ENCODE assay signal across 19 cellular contexts in genomic region chr6:106847116-106847515, GRCh38.
DNase-seq lines count a peak whose midpoint lies in the region; ATAC-seq lines count a peak whose summit lies in the region.
"Had no signal": no experiment of that assay in that cellular context is flagged by ENCODE, and none has a peak within 500 bp of the region (broad histone marks: within the 10 kb centered on the region; RNA-seq: fewer than 3 reads in every experiment).

No MANE protein-coding gene starts in this region.

- CTCF ChIA-PET in activated CD8-positive, alpha-beta memory T cell treated with anti-CD3 and anti-CD28 coated beads, Interleukin-2, amount 10 ng/mL, durations not matched to agents 7 days and 5 days (lab: Charles Lee) = no interaction called here
- CTCF ChIA-PET in CD4-positive, alpha-beta memory T cell (lab: Charles Lee; ENCODE audit: partially characterized antibody) = no interaction called here

- H3K4me3 ChIP-seq in CD4-positive, alpha-beta memory T cell (ENCODE audit: low read length in 2 of 2) = no peak overlapping the region
- H3K4me3 ChIP-seq: neural progenitor cell had no signal

- DNase-seq in NOMO-1 treated with DMSO at 0.1 percent for 48 hours (lab: John Stamatoyannopoulos, UW; ENCODE audit: unreplicated experiment) = peak; percentile 42
- DNase-seq in NOMO-1 treated with dmso at 0.1 percent for 144 hours (lab: John Stamatoyannopoulos, UW; ENCODE audit: unreplicated experiment) = no peak
- peak; percentile 4 for DNase-seq in RPMI8226
- no peak for DNase-seq in NCI-H187 (lab: John Stamatoyannopoulos, UW)
- no peak for DNase-seq in activated CD8-positive, alpha-beta memory T cell treated with anti-CD3 and anti-CD28 coated beads, Interleukin-2, amount 10 ng/mL, durations not matched to agents 7 days and 5 days
- DNase-seq in CD4-positive, alpha-beta memory T cell = no peak
- DNase-seq: 8988T, activated gamma-delta T cell treated with Interleukin-2 at 50 U/mL for 16 hours, immature natural killer cell, mesenchymal stem cell, NCI-H1092 treated with DMSO at 0.1 percent for 48 hours had no signal

- no peak overlapping the region for H3K4me3 Mint-ChIP-seq in activated CD8-positive, alpha-beta memory T cell treated with anti-CD3 and anti-CD28 coated beads, Interleukin-2, amount 10 ng/mL, durations not matched to agents 7 days and 5 days
- no peak overlapping the region for H3K4me3 Mint-ChIP-seq in CD4-positive, alpha-beta memory T cell
- H3K4me3 Mint-ChIP-seq: CD14-positive monocyte, immature natural killer cell, neural progenitor cell, WTC11 had no signal

- POLR2A ChIA-PET in CD4-positive, alpha-beta memory T cell (lab: Charles Lee; ENCODE audit: partially characterized antibody) = no interaction called here

- H3K4me1 Mint-ChIP-seq in activated CD8-positive, alpha-beta memory T cell treated with anti-CD3 and anti-CD28 coated beads, Interleukin-2, amount 10 ng/mL, durations not matched to agents 7 days and 5 days = no peaks in the 10 kb centered on the region
- H3K4me1 Mint-ChIP-seq in CD4-positive, alpha-beta memory T cell = no peaks in the 10 kb centered on the region
- H3K4me1 Mint-ChIP-seq: immature natural killer cell, neural progenitor cell had no signal

- no peak overlapping the region for H3K27ac ChIP-seq in CD4-positive, alpha-beta memory T cell (ENCODE audit: low read depth, low read length)
- H3K27ac ChIP-seq: epithelial cell of prostate, neural progenitor cell had no signal

- ATAC-seq in HG02885 (IDR thresholded peaks at IDR 0.05; ENCODE audit: poor library complexity, unreplicated experiment) (peak; percentile 40), GM19397 (IDR thresholded peaks at IDR 0.05; ENCODE audit: unreplicated experiment) (no peak)
- no peak for ATAC-seq in activated CD8-positive, alpha-beta memory T cell treated with anti-CD3 and anti-CD28 coated beads, Interleukin-2, amount 10 ng/mL, durations not matched to agents 7 days and 5 days
- ATAC-seq: HepG2, right cardiac atrium, WTC11 had no signal

- H3K36me3 Mint-ChIP-seq in activated CD8-positive, alpha-beta memory T cell treated with anti-CD3 and anti-CD28 coated beads, Interleukin-2, amount 10 ng/mL, durations not matched to agents 7 days and 5 days = no peaks in the 10 kb centered on the region
- no peaks in the 10 kb centered on the region for H3K36me3 Mint-ChIP-seq in CD4-positive, alpha-beta memory T cell
- H3K36me3 Mint-ChIP-seq: CD14-positive monocyte, immature natural killer cell, neural progenitor cell had no signal

- H3K9me3 ChIP-seq in CD4-positive, alpha-beta memory T cell (ENCODE audit: control insufficient read depth in 1 of 2, low read length in 2 of 2) = no peaks in the 10 kb centered on the region

- peaks cover 4% of the 10 kb centered on the region for H3K27me3 ChIP-seq in CD4-positive, alpha-beta memory T cell (ENCODE audit: insufficient read depth, low read length)
- H3K27me3 ChIP-seq: neural progenitor cell had no signal

- H3K9me3 Mint-ChIP-seq in activated CD8-positive, alpha-beta memory T cell treated with anti-CD3 and anti-CD28 coated beads, Interleukin-2, amount 10 ng/mL, durations not matched to agents 7 days and 5 days (ENCODE audit: low read depth) = peaks cover 1% of the 10 kb centered on the region
- H3K9me3 Mint-ChIP-seq in CD4-positive, alpha-beta memory T cell = peaks cover 0 to under 1% (median 0%) of the 10 kb centered on the region in 8 donors

- H3K27ac Mint-ChIP-seq in activated CD8-positive, alpha-beta memory T cell treated with anti-CD3 and anti-CD28 coated beads, Interleukin-2, amount 10 ng/mL, durations not matched to agents 7 days and 5 days = no peak overlapping the region
- H3K27ac Mint-ChIP-seq in CD4-positive, alpha-beta memory T cell = no peak overlapping the region
- H3K27ac Mint-ChIP-seq: immature natural killer cell, neural progenitor cell, WTC11 had no signal

- H3K36me3 ChIP-seq in CD4-positive, alpha-beta memory T cell (ENCODE audit: insufficient read depth, low read length) = no peaks in the 10 kb centered on the region
- H3K36me3 ChIP-seq: neural progenitor cell had no signal

- intact Hi-C loops in CD4-positive, alpha-beta memory T cell (cut with micrococcal nuclease) = no loop called here

- peaks cover 36% of the 10 kb centered on the region for H3K27me3 Mint-ChIP-seq in activated CD8-positive, alpha-beta memory T cell treated with anti-CD3 and anti-CD28 coated beads, Interleukin-2, amount 10 ng/mL, durations not matched to agents 7 days and 5 days
- peaks cover 5 to 10% of the 10 kb centered on the region in 2 donors for H3K27me3 Mint-ChIP-seq in CD4-positive, alpha-beta memory T cell

- H3K4me1 ChIP-seq in CD4-positive, alpha-beta memory T cell (ENCODE audit: insufficient read depth, low read length) = no peaks in the 10 kb centered on the region
- H3K4me1 ChIP-seq: neural progenitor cell had no signal

Comparison
In these comparisons a context has a peak if more than half of its experiments do, and no peak if none do; other contexts are left out.
1. DNase-seq: peak in NOMO-1 treated with DMSO at 0.1 percent for 48 hours (single experiment) and RPMI8226 (single experiment); none in NOMO-1 treated with dmso at 0.1 percent for 144 hours (single experiment), NCI-H187 (0 of 2), activated CD8-positive, alpha-beta memory T cell treated with anti-CD3 and anti-CD28 coated beads, Interleukin-2, amount 10 ng/mL, durations not matched to agents 7 days and 5 days (single experiment) and CD4-positive, alpha-beta memory T cell (0 of 5).